In the genomic region with DNA sequence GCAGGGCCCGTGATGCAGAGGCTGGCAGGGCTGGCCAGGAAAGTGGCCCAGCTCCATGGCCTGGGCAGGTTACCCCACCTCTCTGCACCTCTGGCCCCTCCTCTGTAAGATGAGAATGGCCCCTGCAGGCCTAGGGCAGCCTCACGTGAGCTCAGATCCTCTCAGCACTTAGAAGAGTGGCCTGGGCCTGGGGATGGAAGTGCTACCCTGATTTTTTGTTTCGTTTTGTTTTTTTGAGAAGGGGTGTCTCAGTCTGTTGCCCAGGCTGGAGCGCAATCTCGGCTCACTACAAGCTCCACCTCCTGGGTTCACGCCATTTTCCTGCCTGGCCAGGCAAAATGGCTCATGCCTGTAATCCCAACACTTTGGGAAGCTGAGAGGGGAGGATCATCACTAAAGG, we compare ENCODE assay signal across 12 cellular contexts. TPM values are rescaled to one million over a fixed set of nuclear protein-coding genes. Genes with fewer than 3 reads are reported as not detected.
A peak's percentile ranks its signal among the peaks of the same experiment; 100 is the strongest.
DNase-seq lines count a peak whose midpoint lies in the region; ATAC-seq and TF ChIP-seq lines count a peak whose summit lies in the region.
"Had no signal": no experiment of that assay in that cellular context is flagged by ENCODE, and none has a peak within 500 bp of the region (broad histone marks: within the 10 kb centered on the region; RNA-seq: fewer than 3 reads in every experiment).

No MANE protein-coding gene starts in this region.

- H3F3A ChIP-seq in PC-9 (ENCODE audit: insufficient read depth, low read depth) (peaks cover 27% of the 10 kb centered on the region), SK-N-SH (replicated peaks; ENCODE audit: insufficient read depth) (no peaks in the 10 kb centered on the region)

- peak overlapping the region in 1 of 12 donors; percentile 80 for H3K27ac ChIP-seq in heart left ventricle
- H3K27ac ChIP-seq in PC-9 = peak overlapping the region; percentile 62
- no peak overlapping the region for H3K27ac ChIP-seq in vagina
- no peak overlapping the region for H3K27ac ChIP-seq in SK-N-SH (ENCODE audit: low read depth in 2 of 2, low read length in 1 of 2)

- no peak for TF ChIP-seq EP300 in SK-N-SH (IDR thresholded peaks at IDR 0.05; ENCODE audit: borderline replicate concordance in 1 of 2, low read depth in 1 of 2, low read length in 1 of 2)

- H4K20me1 ChIP-seq in PC-9 (ENCODE audit: insufficient read depth) (no peaks in the 10 kb centered on the region), SK-N-SH (ENCODE audit: insufficient read depth) (no peaks in the 10 kb centered on the region)

- TF ChIP-seq RAD21 in SK-N-SH (IDR thresholded peaks at IDR 0.05; ENCODE audit: low read length) = no peak

- CTCF ChIA-PET in PC-9 (lab: Charles Lee) = interaction anchor here (0.5 to 0.9 kb wide), 2 partner anchors 24 to 60 kb away, joined by 3 to 11 read pairs; no protein-coding TSS in a partner anchor
- CTCF ChIA-PET in SK-N-SH (lab: Yijun Ruan, JAX) = interaction anchor here (0.7 kb wide), 1 partner anchor 887 kb away, joined by 3 read pairs; no protein-coding TSS in a partner anchor

- no peaks in the 10 kb centered on the region for H3K9me3 ChIP-seq in heart left ventricle
- no peaks in the 10 kb centered on the region for H3K9me3 ChIP-seq in PC-9 (ENCODE audit: insufficient read depth, low read depth)
- no peaks in the 10 kb centered on the region for H3K9me3 ChIP-seq in vagina
- no peaks in the 10 kb centered on the region for H3K9me3 ChIP-seq in SK-N-SH
- H3K9me3 ChIP-seq: esophagus muscularis mucosa had no signal

- ATAC-seq in left ventricle myocardium superior (no peak), heart left ventricle (no peak), HG02970 (IDR thresholded peaks at IDR 0.05; ENCODE audit: low FRiP score, unreplicated experiment) (no peak)

- no peak overlapping the region for H3K4me3 ChIP-seq in heart left ventricle
- no peak overlapping the region for H3K4me3 ChIP-seq in PC-9
- no peak overlapping the region for H3K4me3 ChIP-seq in vagina
- H3K4me3 ChIP-seq in SK-N-SH (ENCODE audit: low read depth in 2 of 2, low read length in 1 of 2) = no peak overlapping the region
- H3K4me3 ChIP-seq: esophagus muscularis mucosa had no signal

- peaks cover 0 to 45% (median 2%) of the 10 kb centered on the region in 12 donors for H3K4me1 ChIP-seq in heart left ventricle
- H3K4me1 ChIP-seq in PC-9 (replicated peaks; ENCODE audit: insufficient read depth) = peaks cover 60% of the 10 kb centered on the region
- peaks cover 12% of the 10 kb centered on the region for H3K4me1 ChIP-seq in vagina
- H3K4me1 ChIP-seq in SK-N-SH (ENCODE audit: control insufficient read depth in 1 of 2, insufficient read depth in 2 of 2, low read depth in 1 of 2, low read length in 1 of 2) = no peaks in the 10 kb centered on the region; a peak in 1 of 4 replicates

- H3K4me2 ChIP-seq in PC-9 (peak overlapping the region; percentile 70), SK-N-SH (no peak overlapping the region)

- 74 to 88% (median 83%) methylated on average over 6 of the region's 6 CpGs for WGBS in heart left ventricle, 4 donors
- WGBS in SK-N-SH (ENCODE audit: low lambda C conversion rate) = 74% methylated on average over 5 of the region's 6 CpGs

- H3K79me2 ChIP-seq in PC-9 (ENCODE audit: low read depth) = no peaks in the 10 kb centered on the region
- H3K79me2 ChIP-seq in SK-N-SH (ENCODE audit: insufficient read depth) = no peaks in the 10 kb centered on the region

- H3K36me3 ChIP-seq in heart left ventricle (no peaks in the 10 kb centered on the region), PC-9 (ENCODE audit: low read depth) (no peaks in the 10 kb centered on the region), vagina (no peaks in the 10 kb centered on the region), SK-N-SH (replicated peaks in 1 of 2; ENCODE audit: control insufficient read depth in 1 of 2, insufficient read depth in 2 of 2, low read length in 1 of 2) (no peaks in the 10 kb centered on the region)
- H3K36me3 ChIP-seq: esophagus muscularis mucosa had no signal

- no peak overlapping the region for H3K9ac ChIP-seq in SK-N-SH

- no peak for TF ChIP-seq CTCF in heart left ventricle (IDR thresholded peaks at IDR 0.05)
- TF ChIP-seq CTCF in PC-9 (conservative IDR thresholded peaks at IDR 0.05) = no peak
- TF ChIP-seq CTCF in vagina (IDR thresholded peaks at IDR 0.05) = no peak
- TF ChIP-seq CTCF in SK-N-SH (IDR thresholded peaks at IDR 0.05) = no peak

- DNase-seq in left ventricle myocardium superior (peak; percentile 12), heart left ventricle (no peak), PC-9 (peak; percentile 41 to 55), islet precursor cell (peak; percentile 66), vagina (ENCODE audit: extremely low spot score in 2 of 2) (no peak), SK-N-SH (no peak), NCI-H2227 treated with DMSO at 0.1 percent for 48 hours (lab: John Stamatoyannopoulos, UW) (no peak)
- DNase-seq: KBM-7; stimulated activated naive CD4-positive, alpha-beta T cell treated with Interleukin-2 at 50 U/mL for 16 hours had no signal

- H3K9me2 ChIP-seq in PC-9 (ENCODE audit: insufficient read depth) (no peaks in the 10 kb centered on the region), SK-N-SH (no peaks in the 10 kb centered on the region)

- H2AFZ ChIP-seq in PC-9 (no peak overlapping the region), SK-N-SH (ENCODE audit: low read depth) (no peak overlapping the region)

- no TSS peak for BruUV-seq in PC-9 (replicated peaks; lab: Mats Ljungman, UMichigan)

- intact Hi-C loops in left ventricle myocardium superior (cut with micrococcal nuclease) (no loop called here), heart left ventricle (cut with DNase I) (no loop called here), PC-9 (cut with micrococcal nuclease; ENCODE audit: unreplicated experiment) (loop anchor here (5.0 kb wide), 1 partner anchor 76 kb away; the partner anchor contains the start of gene APOBEC3D), vagina (cut with DNase I) (no loop called here)

- POLR2A ChIA-PET in PC-9 (lab: Charles Lee; ENCODE audit: unreplicated experiment) = interaction anchor here (0.6 to 0.8 kb wide), 2 partner anchors 312 to 859 kb away, joined by 4 to 8 read pairs; no protein-coding TSS in a partner anchor
- POLR2A ChIA-PET in SK-N-SH (lab: Yijun Ruan, JAX) = no interaction called here

- TF ChIP-seq POLR2A in heart left ventricle (IDR thresholded peaks at IDR 0.05) (no peak), vagina (IDR thresholded peaks at IDR 0.05) (no peak)

- H3K27me3 ChIP-seq in heart left ventricle (peaks cover 0 to 6% (median 0%) of the 10 kb centered on the region in 9 donors), PC-9 (ENCODE audit: insufficient read depth, low read depth) (no peaks in the 10 kb centered on the region), vagina (no peaks in the 10 kb centered on the region), SK-N-SH (ENCODE audit: insufficient read depth) (no peaks in the 10 kb centered on the region)

TF ChIP-seq in SK-N-SH, 30 proteins besides CTCF, POLR2A, EP300 and RAD21:
- TF ChIP-seq RXRA (IDR thresholded peaks at IDR 0.05; ENCODE audit: borderline replicate concordance, low read depth) = no peak
- no peak for TF ChIP-seq MEF2A (IDR thresholded peaks at IDR 0.05; ENCODE audit: borderline replicate concordance, low read depth)
- no peak for TF ChIP-seq TEAD4 (IDR thresholded peaks at IDR 0.05; ENCODE audit: borderline replicate concordance, insufficient read depth)
- TF ChIP-seq, protein P1, sequence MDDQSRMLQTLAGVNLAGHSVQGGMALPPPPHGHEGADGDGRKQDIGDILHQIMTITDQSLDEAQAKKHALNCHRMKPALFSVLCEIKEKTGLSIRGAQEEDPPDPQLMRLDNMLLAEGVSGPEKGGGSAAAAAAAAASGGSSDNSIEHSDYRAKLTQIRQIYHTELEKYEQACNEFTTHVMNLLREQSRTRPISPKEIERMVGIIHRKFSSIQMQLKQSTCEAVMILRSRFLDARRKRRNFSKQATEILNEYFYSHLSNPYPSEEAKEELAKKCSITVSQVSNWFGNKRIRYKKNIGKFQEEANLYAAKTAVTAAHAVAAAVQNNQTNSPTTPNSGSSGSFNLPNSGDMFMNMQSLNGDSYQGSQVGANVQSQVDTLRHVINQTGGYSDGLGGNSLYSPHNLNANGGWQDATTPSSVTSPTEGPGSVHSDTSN (IDR thresholded peaks at IDR 0.05) = no peak
- TF ChIP-seq NFIC (IDR thresholded peaks at IDR 0.05; ENCODE audit: borderline replicate concordance) = no peak
- TF ChIP-seq TAF1 (IDR thresholded peaks at IDR 0.05; ENCODE audit: borderline replicate concordance, low read depth, low read length) = no peak
- no peak for TF ChIP-seq SMC3 (IDR thresholded peaks at IDR 0.05; ENCODE audit: low read depth, low read length)
- no peak for TF ChIP-seq NRF1 (IDR thresholded peaks at IDR 0.05; ENCODE audit: low read depth, low read length)
- TF ChIP-seq SIN3A (IDR thresholded peaks at IDR 0.05; ENCODE audit: borderline replicate concordance, low read depth, low read length) = no peak

RNA-seq across cellular contexts. Expression of gene APOBEC3H, which starts 1.0 kb away (rescaled TPM):
- total RNA-seq in left ventricle myocardium superior = 0.40 TPM
- 1 to 10 TPM in 1 of 9 donors, under 1 TPM in 3, not detected in 5; 0.21 to 1.7 (median 0.61) TPM for total RNA-seq in heart left ventricle
- under 1 TPM in 1 of 2 donors, not detected in 1; 0.46 TPM for polyA plus RNA-seq in heart left ventricle
- 1.5 and 2.5 TPM in 2 replicates for total RNA-seq in PC-9 (2021)
- not detected for total RNA-seq in vagina
- polyA plus RNA-seq in SK-N-SH (2012; rRNA removed) = 0.18 and 0.49 TPM in 2 replicates
- 0.18 and 0.33 TPM in 2 replicates for polyA plus RNA-seq in SK-N-SH (2012; cell fraction: cytosol; rRNA removed)
- polyA plus RNA-seq in SK-N-SH (2012; cell fraction: nucleus; rRNA removed) = 0.54 and 0.77 TPM in 2 replicates
- total RNA-seq: lower leg skin had no signal

RNA-seq across cellular contexts. Expression of gene APOBEC3G, which starts 21.0 kb away (rescaled TPM):
- total RNA-seq in left ventricle myocardium superior (3.9 TPM), heart left ventricle (10 to 100 TPM in 1 of 9 donors, 1 to 10 TPM in 8; 1.8 to 21.9 (median 3.3) TPM), PC-9 (2021) (9.5 and 14.0 TPM in 2 replicates), vagina (8.3 TPM)
- polyA plus RNA-seq in heart left ventricle (1 to 10 TPM; 2.9 to 3.5 TPM), SK-N-SH (2012; rRNA removed) (0.11 TPM in 1 of 2 replicates, not detected in the other)
- polyA plus RNA-seq in SK-N-SH (2012; cell fraction: cytosol; rRNA removed) = 0.09 and 0.17 TPM in 2 replicates
- 0.08 and 0.10 TPM in 2 replicates for polyA plus RNA-seq in SK-N-SH (2012; cell fraction: nucleus; rRNA removed)

RNA-seq across cellular contexts. Expression of gene CBX7, which starts 54.5 kb away (rescaled TPM):
- total RNA-seq in left ventricle myocardium superior (79.2 TPM), heart left ventricle (100 to 1,000 TPM in 1 of 9 donors, 10 to 100 TPM in 8; 48.3 to 187 (median 75.0) TPM), PC-9 (2021) (28.2 and 29.1 TPM in 2 replicates), vagina (98.0 TPM)
- polyA plus RNA-seq in heart left ventricle (10 to 100 TPM; 50.1 to 60.4 TPM), SK-N-SH (2012; rRNA removed) (2.3 and 2.7 TPM in 2 replicates)
- 1.4 and 2.3 TPM in 2 replicates for polyA plus RNA-seq in SK-N-SH (2012; cell fraction: cytosol; rRNA removed)
- 8.3 and 9.9 TPM in 2 replicates for polyA plus RNA-seq in SK-N-SH (2012; cell fraction: nucleus; rRNA removed)

RNA-seq across cellular contexts. Expression of gene APOBEC3F, which starts 57.4 kb away (rescaled TPM):
- 4.4 TPM for total RNA-seq in left ventricle myocardium superior
- 10 to 100 TPM in 2 of 9 donors, 1 to 10 TPM in 7; 1.2 to 18.2 (median 4.3) TPM for total RNA-seq in heart left ventricle
- polyA plus RNA-seq in heart left ventricle = 1 to 10 TPM; 1.4 to 9.6 TPM
- 28.3 and 29.6 TPM in 2 replicates for total RNA-seq in PC-9 (2021)
- 2.7 TPM for total RNA-seq in vagina
- polyA plus RNA-seq in SK-N-SH (2012; rRNA removed) = 3.8 and 4.3 TPM in 2 replicates
- 3.3 and 4.0 TPM in 2 replicates for polyA plus RNA-seq in SK-N-SH (2012; cell fraction: cytosol; rRNA removed)
- 3.0 and 4.9 TPM in 2 replicates for polyA plus RNA-seq in SK-N-SH (2012; cell fraction: nucleus; rRNA removed)

Comparison
In these comparisons a context has a peak if more than half of its experiments do, and no peak if none do; other contexts are left out.
1. DNase-seq: peak in left ventricle myocardium superior (single experiment), PC-9 (2 of 2) and islet precursor cell (single experiment); none in heart left ventricle (0 of 5), vagina (0 of 2), SK-N-SH (single experiment) and NCI-H2227 treated with DMSO at 0.1 percent for 48 hours (single experiment).